17 cellular contexts compared by ENCODE assay signal in the genomic region with DNA sequence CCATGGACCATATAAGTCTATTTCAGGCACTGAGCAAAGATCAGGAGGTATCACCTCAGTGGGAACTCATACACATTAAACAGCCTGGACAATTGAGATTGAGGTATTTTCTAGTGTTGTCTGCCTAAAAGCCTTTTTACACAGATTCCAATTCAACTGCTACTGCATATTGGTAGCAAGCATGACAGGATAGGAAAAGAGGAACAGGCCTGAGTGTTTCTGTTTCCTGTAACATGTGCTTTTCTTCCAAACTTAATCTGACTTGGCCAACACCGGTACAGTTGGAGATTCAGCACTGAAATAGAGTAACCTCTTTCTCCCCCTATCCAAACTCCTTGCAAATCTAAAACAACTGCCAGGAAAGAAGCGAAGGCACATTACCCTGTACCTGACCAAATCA.
DNase-seq lines count a peak whose midpoint lies in the region; ATAC-seq and TF ChIP-seq lines count a peak whose summit lies in the region.
"Had no signal": no experiment of that assay in that cellular context is flagged by ENCODE, and none has a peak within 500 bp of the region (broad histone marks: within the 10 kb centered on the region; RNA-seq: fewer than 3 reads in every experiment).

No MANE protein-coding gene starts in this region.

- H3K4me1 Mint-ChIP-seq in naive thymus-derived CD4-positive, alpha-beta T cell = peaks cover 13 to 32% (median 30%) of the 10 kb centered on the region in 7 donors

- no peaks in the 10 kb centered on the region for H3K27me3 ChIP-seq in left ventricle myocardium inferior (ENCODE audit: low read depth)
- peaks cover 0 to 3% of the 10 kb centered on the region in 2 donors for H3K27me3 ChIP-seq in naive thymus-derived CD4-positive, alpha-beta T cell (ENCODE audit: control insufficient read depth in 2 of 2, insufficient read depth in 2 of 2, low read length in 2 of 2)
- H3K27me3 ChIP-seq: foreskin keratinocyte had no signal

- H3K9me3 ChIP-seq in left ventricle myocardium inferior (replicated peaks) = no peaks in the 10 kb centered on the region
- no peaks in the 10 kb centered on the region for H3K9me3 ChIP-seq in naive thymus-derived CD4-positive, alpha-beta T cell (ENCODE audit: control insufficient read depth in 2 of 3, low read length in 3 of 3)
- H3K9me3 ChIP-seq: SK-N-SH had no signal

- H3K4me3 Mint-ChIP-seq in naive thymus-derived CD4-positive, alpha-beta T cell = no peak overlapping the region
- H3K4me3 Mint-ChIP-seq: activated naive CD8-positive, alpha-beta T cell treated with anti-CD3 and anti-CD28 coated beads, Interleukin-2, amount 50 U/mL, for 24 hours; naive thymus-derived CD8-positive, alpha-beta T cell had no signal

- intact Hi-C loops in left ventricle myocardium inferior (cut with micrococcal nuclease) (loop anchor here (2.0 to 5.0 kb wide), 3 partner anchors 202 to 535 kb away; no protein-coding TSS in a partner anchor), left cardiac atrium (cut with DNase I) (loop anchor here (2.0 to 10.0 kb wide), 8 partner anchors 127 to 535 kb away; no protein-coding TSS in a partner anchor)
- intact Hi-C loops in naive thymus-derived CD4-positive, alpha-beta T cell (cut with micrococcal nuclease) = loop anchor here in 1 of 2 donors (10.0 kb wide), 1 partner anchor 165 kb away; no protein-coding TSS in a partner anchor

- peak overlapping the region; percentile 18 for H3K27ac ChIP-seq in left ventricle myocardium inferior (replicated peaks)
- no peak overlapping the region for H3K27ac ChIP-seq in naive thymus-derived CD4-positive, alpha-beta T cell (ENCODE audit: low read depth, low read length)
- H3K27ac ChIP-seq: foreskin keratinocyte, HL-60, KMS-11 had no signal

- no peaks in the 10 kb centered on the region for H3K9me3 Mint-ChIP-seq in naive thymus-derived CD4-positive, alpha-beta T cell
- H3K9me3 Mint-ChIP-seq: activated naive CD8-positive, alpha-beta T cell treated with anti-CD3 and anti-CD28 coated beads, Interleukin-2, amount 50 U/mL, for 24 hours; naive thymus-derived CD8-positive, alpha-beta T cell had no signal

- H3K27me3 Mint-ChIP-seq in naive thymus-derived CD4-positive, alpha-beta T cell = peaks cover 6 to 67% (median 9%) of the 10 kb centered on the region in 5 donors

- no peak overlapping the region for H3K4me3 ChIP-seq in left ventricle myocardium inferior
- H3K4me3 ChIP-seq in naive thymus-derived CD4-positive, alpha-beta T cell (ENCODE audit: low read length) = no peak overlapping the region
- H3K4me3 ChIP-seq: lung had no signal

- no peak for TF ChIP-seq CTCF in left ventricle myocardium inferior (IDR thresholded peaks at IDR 0.05; ENCODE audit: borderline replicate concordance)

- POLR2A ChIA-PET in naive thymus-derived CD4-positive, alpha-beta T cell (lab: Charles Lee) = no interaction called here

- no peak for DNase-seq in left ventricle myocardium inferior
- no peak for DNase-seq in left cardiac atrium
- DNase-seq in SKM-1 (lab: John Stamatoyannopoulos, UW; ENCODE audit: unreplicated experiment) = peak; percentile 63
- DNase-seq in fibroblast of peridontal ligament (ENCODE audit: extremely low read depth) = peak; percentile 16
- no peak for DNase-seq in superior temporal gyrus (ENCODE audit: extremely low spot score)
- DNase-seq in COR-L47 (lab: John Stamatoyannopoulos, UW) = no peak
- DNase-seq in naive thymus-derived CD4-positive, alpha-beta T cell = no peak
- DNase-seq: activated naive CD8-positive, alpha-beta T cell treated with anti-CD3 and anti-CD28 coated beads, Interleukin-2, amount 50 U/mL, for 24 hours; central memory CD4-positive, alpha-beta T cell; foreskin keratinocyte; naive thymus-derived CD8-positive, alpha-beta T cell; SK-N-SH; stimulated activated naive CD8-positive, alpha-beta T cell treated with anti-CD3 and anti-CD28 coated beads, Interleukin-15, Interleukin-2, amounts not matched to agents 100 U/mL and 50 U/mL, for 24 hours had no signal

- ATAC-seq in left cardiac atrium (no peak), GM18870 (IDR thresholded peaks at IDR 0.05; ENCODE audit: unreplicated experiment) (no peak)
- ATAC-seq in naive thymus-derived CD4-positive, alpha-beta T cell = no peak
- ATAC-seq: activated naive CD8-positive, alpha-beta T cell treated with anti-CD3 and anti-CD28 coated beads, Interleukin-2, amount 50 U/mL, for 24 hours; foreskin keratinocyte; naive thymus-derived CD8-positive, alpha-beta T cell; stimulated activated naive CD8-positive, alpha-beta T cell treated with anti-CD3 and anti-CD28 coated beads, Interleukin-15, Interleukin-2, amounts not matched to agents 100 U/mL and 50 U/mL, for 24 hours had no signal

- CTCF ChIA-PET in naive thymus-derived CD4-positive, alpha-beta T cell (lab: Charles Lee) = interaction anchor here (4.5 kb wide), 1 partner anchor 531 kb away, joined by 54 read pairs; no protein-coding TSS in a partner anchor

- no peak overlapping the region for H3K27ac Mint-ChIP-seq in naive thymus-derived CD4-positive, alpha-beta T cell
- H3K27ac Mint-ChIP-seq: activated naive CD8-positive, alpha-beta T cell treated with anti-CD3 and anti-CD28 coated beads, Interleukin-2, amount 50 U/mL, for 24 hours had no signal

- peaks cover 5% of the 10 kb centered on the region for H3K36me3 ChIP-seq in left ventricle myocardium inferior
- H3K36me3 ChIP-seq in naive thymus-derived CD4-positive, alpha-beta T cell (ENCODE audit: control insufficient read depth in 2 of 3, insufficient read depth in 3 of 3, low read length in 3 of 3) = no peaks in the 10 kb centered on the region

- peaks cover 0 to 3% (median 2%) of the 10 kb centered on the region in 5 donors for H3K36me3 Mint-ChIP-seq in naive thymus-derived CD4-positive, alpha-beta T cell

- peaks cover 32% of the 10 kb centered on the region for H3K4me1 ChIP-seq in left ventricle myocardium inferior
- peaks cover 13 to 14% of the 10 kb centered on the region in 2 donors for H3K4me1 ChIP-seq in naive thymus-derived CD4-positive, alpha-beta T cell (ENCODE audit: control insufficient read depth in 2 of 2, insufficient read depth in 2 of 2, low read length in 2 of 2)

Comparison
In these comparisons a context has a peak if more than half of its experiments do, and no peak if none do; other contexts are left out.
1. DNase-seq: peak in SKM-1 (single experiment) and fibroblast of peridontal ligament (single experiment); none in left ventricle myocardium inferior (single experiment), left cardiac atrium (single experiment), superior temporal gyrus (single experiment), COR-L47 (single experiment) and naive thymus-derived CD4-positive, alpha-beta T cell (0 of 9).